ENCODE assay signal across 22 cellular contexts in genomic region chr6:51805517-51805916, GRCh38.
DNase-seq lines count a peak whose midpoint lies in the region; ATAC-seq lines count a peak whose summit lies in the region.
"Had no signal": no experiment of that assay in that cellular context is flagged by ENCODE, and none has a peak within 500 bp of the region (broad histone marks: within the 10 kb centered on the region; RNA-seq: fewer than 3 reads in every experiment).

No MANE protein-coding gene starts in this region.

- H3K36me3 ChIP-seq in SJCRH30: no peaks in the 10 kb centered on the region
- H3K36me3 ChIP-seq: esophagus muscularis mucosa, sigmoid colon, WERI-Rb-1 had no signal

- no peak overlapping the region for H3K4me3 ChIP-seq in SJCRH30
- H3K4me3 ChIP-seq: coronary artery, esophagus muscularis mucosa, PC-9, sigmoid colon had no signal

- no peaks in the 10 kb centered on the region for H3K27me3 ChIP-seq in SJCRH30
- H3K27me3 ChIP-seq: esophagus muscularis mucosa, sigmoid colon had no signal

- in situ Hi-C loops in ACHN (cut with HindIII; ENCODE audit: low pct_ligation_motif_present, low pct_unique_long_range_greater_than_20kb, low sequenced_read_pairs): no loop called here

- H3K27ac ChIP-seq in SJCRH30: no peak overlapping the region
- H3K27ac ChIP-seq: coronary artery, esophagus muscularis mucosa, PC-9, sigmoid colon, WERI-Rb-1 had no signal

- DNase-seq in NOMO-1 treated with DMSO at 0.1 percent for 48 hours (lab: John Stamatoyannopoulos, UW; ENCODE audit: unreplicated experiment): peak; percentile 22
- DNase-seq in NOMO-1 treated with dmso at 0.1 percent for 144 hours (lab: John Stamatoyannopoulos, UW; ENCODE audit: unreplicated experiment): no peak
- DNase-seq in SJCRH30: no peak
- DNase-seq in ecto neural progenitor cell (ENCODE audit: low spot score): no peak
- DNase-seq in NCI-H2029 (lab: John Stamatoyannopoulos, UW): no peak
- no peak for DNase-seq in ACHN
- DNase-seq: 8988T, activated gamma-delta T cell treated with Interleukin-2 at 50 U/mL for 16 hours, GOT3, KG1, kidney, midbrain, NCI-H524 treated with DMSO at 0.1 percent for 48 hours, PC-9, sigmoid colon, trophoblast cell had no signal

- no peaks in the 10 kb centered on the region for H3K9me3 ChIP-seq in SJCRH30 (replicated peaks)
- H3K9me3 ChIP-seq: sigmoid colon had no signal

- no peaks in the 10 kb centered on the region for H3K4me1 ChIP-seq in SJCRH30
- H3K4me1 ChIP-seq: sigmoid colon had no signal

- ATAC-seq in HG02623 (IDR thresholded peaks at IDR 0.05; ENCODE audit: unreplicated experiment) (peak; percentile 83), HG03196 (IDR thresholded peaks at IDR 0.05; ENCODE audit: unreplicated experiment) (peak; percentile 90)
- ATAC-seq: stimulated activated effector memory CD8-positive, alpha-beta T cell treated with anti-CD3 and anti-CD28 coated beads, Interleukin-12 subunit alpha, Interleukin-12 subunit beta, amount 100 ng/mL, for 72 hours had no signal
